27 cellular contexts compared by ENCODE assay signal in the genomic region with DNA sequence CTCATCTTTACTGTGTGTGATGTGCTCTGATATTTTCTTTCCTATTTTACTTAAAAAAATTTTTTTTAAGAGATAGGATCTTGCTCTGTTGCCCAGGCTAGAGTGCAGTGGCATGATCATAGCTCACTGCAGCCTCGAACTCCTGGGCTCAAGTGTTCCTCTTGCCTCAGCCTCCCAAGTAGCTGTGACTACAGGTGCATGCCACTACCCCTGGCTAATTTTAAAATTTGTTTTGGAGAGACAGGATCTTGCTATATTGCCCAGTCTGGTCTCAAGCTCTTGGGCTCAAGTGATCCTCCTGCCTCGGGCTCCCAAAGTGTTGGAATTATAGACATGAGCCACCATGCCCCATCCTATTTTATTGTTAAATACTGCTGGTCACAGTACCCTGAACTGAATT.
"Had no signal": no experiment of that assay in that cellular context is flagged by ENCODE, and none has a peak within 500 bp of the region (broad histone marks: within the 10 kb centered on the region; RNA-seq: fewer than 3 reads in every experiment).

No MANE protein-coding gene starts in this region.

- H3K4me1 Mint-ChIP-seq: activated CD4-positive, alpha-beta T cell treated with anti-CD3 and anti-CD28 coated beads, Interleukin-2, amount 10 ng/mL, durations not matched to agents 7 days and 5 days; activated naive CD4-positive, alpha-beta T cell treated with anti-CD3 and anti-CD28 coated beads, Interleukin-2, amount 50 U/mL, for 24 hours had no signal

- H3K4me3 Mint-ChIP-seq: activated CD4-positive, alpha-beta T cell treated with anti-CD3 and anti-CD28 coated beads, Interleukin-2, amount 10 ng/mL, durations not matched to agents 7 days and 5 days; activated CD8-positive, alpha-beta T cell treated with anti-CD3 and anti-CD28 coated beads for 36 hours; activated naive CD4-positive, alpha-beta T cell treated with anti-CD3 and anti-CD28 coated beads for 36 hours; activated naive CD4-positive, alpha-beta T cell treated with anti-CD3 and anti-CD28 coated beads, Interleukin-2, amount 50 U/mL, for 24 hours; activated naive CD8-positive, alpha-beta T cell treated with anti-CD3 and anti-CD28 coated beads for 36 hours; activated naive CD8-positive, alpha-beta T cell treated with anti-CD3 and anti-CD28 coated beads, Interleukin-2, amount 50 U/mL, for 24 hours; activated T-helper 1 cell treated with anti-CD3 and anti-CD28 coated beads, Interleukin-12 subunit alpha, Interleukin-12 subunit beta, Interleukin-2, Interleukin-4 antibody, amounts not matched to agents 30 ng/mL and 10 ng/mL and 1 ng/mL, durations not matched to agents 14 hours and 24 hours and 36 hours had no signal

- DNase-seq: activated CD4-positive, alpha-beta T cell treated with anti-CD3 and anti-CD28 coated beads for 1 hour; activated CD4-positive, alpha-beta T cell treated with anti-CD3 and anti-CD28 coated beads for 4 hours; activated CD4-positive, alpha-beta T cell treated with anti-CD3 and anti-CD28 coated beads, Interleukin-2, amount 10 ng/mL, durations not matched to agents 7 days and 5 days; activated CD4-positive, alpha-beta T cell treated with anti-CD3 and anti-CD28 coated beads, Interleukin-2, amount 50 U/mL, for 4 hours; activated CD8-positive, alpha-beta T cell treated with anti-CD3 and anti-CD28 coated beads for 36 hours; activated effector memory CD4-positive, alpha-beta T cell treated with anti-CD3 and anti-CD28 coated beads, Interleukin-2, amount 50 U/mL, for 16 hours; activated naive CD4-positive, alpha-beta T cell treated with anti-CD3 and anti-CD28 coated beads for 36 hours; activated naive CD8-positive, alpha-beta T cell treated with anti-CD3 and anti-CD28 coated beads for 36 hours; activated naive CD8-positive, alpha-beta T cell treated with anti-CD3 and anti-CD28 coated beads, Interleukin-2, amount 50 U/mL, for 24 hours; activated T-cell treated with anti-CD3 and anti-CD28 coated beads, Interleukin-2, amount 50 U/mL, for 1 hour; activated T-cell treated with anti-CD3 and anti-CD28 coated beads, Interleukin-2, amount 50 U/mL, for 48 hours; adrenal gland; amygdala; aorta; body of pancreas; central memory CD4-positive, alpha-beta T cell; cerebellar nuclear complex; colonic mucosa; effector CD8-positive, alpha-beta T cell; foreskin fibroblast; heart left ventricle; T-helper 2 cell had no signal

- ATAC-seq: activated CD8-positive, alpha-beta T cell treated with anti-CD3 and anti-CD28 coated beads for 36 hours; activated naive CD8-positive, alpha-beta T cell treated with anti-CD3 and anti-CD28 coated beads, Interleukin-2, amount 50 U/mL, for 24 hours; body of pancreas; esophagus mucosa; heart left ventricle had no signal

- H3K9me3 ChIP-seq: adrenal gland, body of pancreas, colonic mucosa, heart left ventricle had no signal

- H3K36me3 Mint-ChIP-seq: activated naive CD4-positive, alpha-beta T cell treated with anti-CD3 and anti-CD28 coated beads, Interleukin-2, amount 50 U/mL, for 24 hours; activated naive CD8-positive, alpha-beta T cell treated with anti-CD3 and anti-CD28 coated beads for 36 hours had no signal

- H3K4me1 ChIP-seq: colonic mucosa had no signal

- H3K27me3 ChIP-seq: body of pancreas had no signal

- H3K27ac ChIP-seq: adrenal gland, body of pancreas, colonic mucosa, heart left ventricle had no signal

- FAIRE-seq: frontal cortex had no signal

- H3K27ac Mint-ChIP-seq: activated CD4-positive, alpha-beta T cell treated with anti-CD3 and anti-CD28 coated beads, Interleukin-2, amount 10 ng/mL, durations not matched to agents 7 days and 5 days; activated CD8-positive, alpha-beta T cell treated with anti-CD3 and anti-CD28 coated beads for 36 hours; activated naive CD4-positive, alpha-beta T cell treated with anti-CD3 and anti-CD28 coated beads for 36 hours; activated naive CD4-positive, alpha-beta T cell treated with anti-CD3 and anti-CD28 coated beads, Interleukin-2, amount 50 U/mL, for 24 hours; activated naive CD8-positive, alpha-beta T cell treated with anti-CD3 and anti-CD28 coated beads for 36 hours; activated naive CD8-positive, alpha-beta T cell treated with anti-CD3 and anti-CD28 coated beads, Interleukin-2, amount 50 U/mL, for 24 hours; activated T-helper 1 cell treated with anti-CD3 and anti-CD28 coated beads, Interleukin-12 subunit alpha, Interleukin-12 subunit beta, Interleukin-2, Interleukin-4 antibody, amounts not matched to agents 30 ng/mL and 10 ng/mL and 1 ng/mL, durations not matched to agents 14 hours and 24 hours and 36 hours; activated T-helper 2 cell treated with anti-CD3 and anti-CD28 coated beads, Interferon-gamma antibody, Interleukin-2, Interleukin-4, amounts not matched to agents 10 μg/mL and 5 μg/mL and 100 μg/mL, durations not matched to agents 14 hours and 24 hours and 36 hours had no signal

- H3K4me3 ChIP-seq: adrenal gland, body of pancreas, colonic mucosa, heart left ventricle had no signal

- H3K36me3 ChIP-seq: adrenal gland, colonic mucosa, heart left ventricle had no signal

- H3K9me3 Mint-ChIP-seq: activated CD4-positive, alpha-beta T cell treated with anti-CD3 and anti-CD28 coated beads, Interleukin-2, amount 10 ng/mL, durations not matched to agents 7 days and 5 days; activated CD8-positive, alpha-beta T cell treated with anti-CD3 and anti-CD28 coated beads for 36 hours; activated naive CD4-positive, alpha-beta T cell treated with anti-CD3 and anti-CD28 coated beads for 36 hours; activated naive CD4-positive, alpha-beta T cell treated with anti-CD3 and anti-CD28 coated beads, Interleukin-2, amount 50 U/mL, for 24 hours; activated naive CD8-positive, alpha-beta T cell treated with anti-CD3 and anti-CD28 coated beads for 36 hours; activated naive CD8-positive, alpha-beta T cell treated with anti-CD3 and anti-CD28 coated beads, Interleukin-2, amount 50 U/mL, for 24 hours; activated T-helper 1 cell treated with anti-CD3 and anti-CD28 coated beads, Interleukin-12 subunit alpha, Interleukin-12 subunit beta, Interleukin-2, Interleukin-4 antibody, amounts not matched to agents 30 ng/mL and 10 ng/mL and 1 ng/mL, durations not matched to agents 14 hours and 24 hours and 36 hours; activated T-helper 2 cell treated with anti-CD3 and anti-CD28 coated beads, Interferon-gamma antibody, Interleukin-2, Interleukin-4, amounts not matched to agents 10 μg/mL and 5 μg/mL and 100 μg/mL, durations not matched to agents 14 hours and 24 hours and 36 hours had no signal
